In the genomic region with DNA sequence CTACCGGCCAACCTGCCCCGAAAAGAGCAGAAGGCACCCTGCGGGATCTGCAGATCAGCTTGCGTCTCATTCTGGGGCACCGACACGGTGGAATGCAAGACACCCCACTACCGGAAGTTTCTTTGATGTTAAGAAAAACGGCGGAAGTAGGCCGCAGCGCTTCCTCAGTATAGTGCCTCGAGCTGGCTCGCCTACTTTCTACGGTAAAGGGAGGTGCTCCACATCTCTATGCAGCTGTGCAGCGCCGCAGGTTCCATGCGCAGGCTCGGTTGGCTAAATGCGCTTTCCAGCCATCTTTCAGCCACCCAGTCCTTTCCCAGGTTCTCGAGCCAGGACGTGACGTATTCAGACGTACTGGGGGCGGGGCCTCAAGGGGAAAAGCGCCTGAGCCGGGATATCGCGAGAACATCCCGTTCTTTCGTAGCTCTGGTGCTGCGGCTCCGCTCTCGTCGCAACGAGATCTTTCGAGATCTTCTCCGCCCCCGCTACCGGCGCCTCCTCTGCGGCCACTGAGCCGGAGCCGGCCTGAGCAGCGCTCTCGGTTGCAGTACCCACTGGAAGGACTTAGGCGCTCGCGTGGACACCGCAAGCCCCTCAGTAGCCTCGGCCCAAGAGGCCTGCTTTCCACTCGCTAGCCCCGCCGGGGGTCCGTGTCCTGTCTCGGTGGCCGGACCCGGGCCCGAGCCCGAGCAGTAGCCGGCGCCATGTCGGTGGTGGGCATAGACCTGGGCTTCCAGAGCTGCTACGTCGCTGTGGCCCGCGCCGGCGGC, we compare ENCODE assay signal across 8 cellular contexts. TPM values are rescaled to one million over a fixed set of nuclear protein-coding genes. Genes with fewer than 3 reads are reported as not detected.
DNase-seq lines count a peak whose midpoint lies in the region; ATAC-seq, FAIRE-seq and TF ChIP-seq lines count a peak whose summit lies in the region.

Gene HSPA4, plus strand, starts transcription at position 467 of the 770 bp plus-strand sequence. Its CDS starts 238 bp downstream, at position 705.

- peak within 1 kb of the TSS; percentile 85 to 88 for H3K4me3 ChIP-seq in body of pancreas

- no peaks in the 10 kb centered on the region for H3K9me3 ChIP-seq in body of pancreas

- TF ChIP-seq POLR2A in body of pancreas (IDR thresholded peaks at IDR 0.05) = peak; percentile 92 to 98 (median 98)

- TF ChIP-seq CTCF in 22Rv1 (IDR thresholded peaks at IDR 0.05) (no peak), body of pancreas (IDR thresholded peaks at IDR 0.05) (peak in 2 of 7 experiments; percentile 3 to 18)

- no peaks in the 10 kb centered on the region for H3K36me3 ChIP-seq in body of pancreas (replicated peaks in 1 of 2; ENCODE audit: insufficient read depth in 1 of 2, low read depth in 2 of 2)

- H3K27ac ChIP-seq in 22Rv1 = peak within 1 kb of the TSS; percentile 97
- H3K27ac ChIP-seq in body of pancreas = peak within 1 kb of the TSS; percentile 97 to 99 (median 98)

- 0% methylated on average over 7 to 68 of the region's 68 CpGs for WGBS in body of pancreas, 2 donors

- FAIRE-seq in TTC549 (lab: Jason Lieb, UNC) = peak; percentile 69

- no peaks in the 10 kb centered on the region for H3K27me3 ChIP-seq in body of pancreas

- DNase-seq in NCI-H2107 treated with DMSO at 0.1 percent for 48 hours (lab: John Stamatoyannopoulos, UW; ENCODE audit: unreplicated experiment) (peak; percentile 83), body of pancreas (peak; percentile 99), iPS DF 19.7 (ENCODE audit: low read depth, low spot score) (peak; percentile 93), sciatic nerve (ENCODE audit: low spot score) (peak; percentile 99)

- H3K4me1 ChIP-seq in body of pancreas = peaks cover 37% of the 10 kb centered on the region

- intact Hi-C loops in body of pancreas (cut with DNase I) = no loop called here
- intact Hi-C loops in sciatic nerve (cut with DNase I) = no loop called here

- ATAC-seq in GM18520 (IDR thresholded peaks at IDR 0.05; ENCODE audit: unreplicated experiment) (peak; percentile 71), HG03064 (IDR thresholded peaks at IDR 0.05; ENCODE audit: low read depth, unreplicated experiment) (peak; percentile 86), body of pancreas (peak; percentile 96), sciatic nerve (peak; percentile 98)

RNA-seq across cellular contexts. Expression of gene HSPA4, which starts in this region (rescaled TPM):
- total RNA-seq in body of pancreas (10 to 100 TPM; 21.8 to 26.2 TPM), sciatic nerve (65.0 TPM)

Comparison
In these comparisons a context has a peak if more than half of its experiments do, and no peak if none do; other contexts are left out.
1. Peak in every context shown above with its lines: DNase-seq, ATAC-seq, H3K4me3 ChIP-seq and H3K27ac ChIP-seq.